12 cellular contexts compared by ENCODE assay signal in the genomic region with DNA sequence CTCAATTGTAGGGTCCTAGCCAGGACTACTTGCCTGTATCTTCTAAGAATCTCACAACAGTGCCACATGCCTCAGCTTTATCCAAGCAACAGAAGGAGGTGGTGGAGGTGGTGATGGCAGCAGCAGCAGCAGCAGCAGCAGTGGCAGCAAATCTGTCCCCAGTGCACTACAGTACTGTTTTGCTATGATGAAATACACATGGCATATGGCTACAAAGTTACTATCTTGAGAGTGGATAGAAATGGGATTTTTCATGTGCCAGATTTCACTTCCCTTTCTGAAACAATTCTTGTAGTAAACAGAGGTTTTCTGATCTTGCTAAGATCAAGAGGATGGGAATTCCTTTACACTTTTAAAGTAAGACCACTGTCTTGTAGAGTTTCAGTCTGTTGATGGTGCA.
"Had no signal": no experiment of that assay in that cellular context is flagged by ENCODE, and none has a peak within 500 bp of the region (broad histone marks: within the 10 kb centered on the region; RNA-seq: fewer than 3 reads in every experiment).

No MANE protein-coding gene starts in this region.

- H3K4me3 Mint-ChIP-seq: activated B cell treated with CpG ODN at 0.5 μM for 24 hours; activated CD4-positive, alpha-beta memory T cell treated with anti-CD3 and anti-CD28 coated beads, Interleukin-2, amount 10 ng/mL, durations not matched to agents 7 days and 5 days; activated CD8-positive, alpha-beta memory T cell treated with anti-CD3 and anti-CD28 coated beads, Interleukin-2, amount 10 ng/mL, durations not matched to agents 7 days and 5 days; activated naive CD8-positive, alpha-beta T cell treated with anti-CD3 and anti-CD28 coated beads, Interleukin-2, amount 10 ng/mL, durations not matched to agents 7 days and 5 days; activated T-helper 17 cell treated with anti-CD3 and anti-CD28 coated beads, Interleukin-2, amount 50 U/mL, for 72 hours; immature natural killer cell; naive B cell; neural crest cell had no signal

- H3K27me3 Mint-ChIP-seq: activated B cell treated with CpG ODN at 0.5 μM for 24 hours; activated T-helper 17 cell treated with anti-CD3 and anti-CD28 coated beads, Interleukin-2, amount 50 U/mL, for 72 hours had no signal

- H3K9me3 Mint-ChIP-seq: activated B cell treated with CpG ODN at 0.5 μM for 24 hours; activated CD4-positive, alpha-beta memory T cell treated with anti-CD3 and anti-CD28 coated beads, Interleukin-2, amount 10 ng/mL, durations not matched to agents 7 days and 5 days; activated naive CD8-positive, alpha-beta T cell treated with anti-CD3 and anti-CD28 coated beads, Interleukin-2, amount 10 ng/mL, durations not matched to agents 7 days and 5 days; activated T-helper 17 cell treated with anti-CD3 and anti-CD28 coated beads, Interleukin-2, amount 50 U/mL, for 72 hours; immature natural killer cell; naive B cell; neural crest cell had no signal

- H3K36me3 Mint-ChIP-seq: activated CD8-positive, alpha-beta memory T cell treated with anti-CD3 and anti-CD28 coated beads, Interleukin-2, amount 10 ng/mL, durations not matched to agents 7 days and 5 days; activated naive CD8-positive, alpha-beta T cell treated with anti-CD3 and anti-CD28 coated beads, Interleukin-2, amount 10 ng/mL, durations not matched to agents 7 days and 5 days; naive B cell had no signal

- H3K27ac Mint-ChIP-seq: activated B cell treated with CpG ODN at 0.5 μM for 24 hours; activated CD4-positive, alpha-beta memory T cell treated with anti-CD3 and anti-CD28 coated beads, Interleukin-2, amount 10 ng/mL, durations not matched to agents 7 days and 5 days; activated CD8-positive, alpha-beta memory T cell treated with anti-CD3 and anti-CD28 coated beads, Interleukin-2, amount 10 ng/mL, durations not matched to agents 7 days and 5 days; activated naive CD8-positive, alpha-beta T cell treated with anti-CD3 and anti-CD28 coated beads, Interleukin-2, amount 10 ng/mL, durations not matched to agents 7 days and 5 days; activated T-helper 17 cell treated with anti-CD3 and anti-CD28 coated beads, Interleukin-2, amount 50 U/mL, for 72 hours; immature natural killer cell had no signal

- ATAC-seq: activated CD8-positive, alpha-beta memory T cell treated with anti-CD3 and anti-CD28 coated beads, Interleukin-2, amount 10 ng/mL, durations not matched to agents 7 days and 5 days; activated T-helper 17 cell treated with anti-CD3 and anti-CD28 coated beads, Interleukin-2, amount 50 U/mL, for 72 hours; left ventricle myocardium superior had no signal

- DNase-seq: activated B cell treated with CpG ODN at 0.5 μM for 24 hours; activated CD4-positive, alpha-beta T cell treated with anti-CD3 and anti-CD28 coated beads for 4 hours; activated CD8-positive, alpha-beta memory T cell treated with anti-CD3 and anti-CD28 coated beads, Interleukin-2, amount 10 ng/mL, durations not matched to agents 7 days and 5 days; activated naive CD4-positive, alpha-beta T cell; activated naive CD8-positive, alpha-beta T cell treated with anti-CD3 and anti-CD28 coated beads, Interleukin-2, amount 10 ng/mL, durations not matched to agents 7 days and 5 days; immature natural killer cell; left ventricle myocardium superior; naive B cell; upper lobe of left lung had no signal

- H3K4me1 Mint-ChIP-seq: activated B cell treated with CpG ODN at 0.5 μM for 24 hours; activated T-helper 17 cell treated with anti-CD3 and anti-CD28 coated beads, Interleukin-2, amount 50 U/mL, for 72 hours; immature natural killer cell; neural crest cell had no signal
